ENCODE assay signal across 8 cellular contexts in genomic region chr1:230868736-230869385, GRCh38. TPM values are rescaled to one million over a fixed set of nuclear protein-coding genes. Genes with fewer than 3 reads are reported as not detected.
DNase-seq lines count a peak whose midpoint lies in the region; ATAC-seq and TF ChIP-seq lines count a peak whose summit lies in the region.

No MANE protein-coding gene starts in this region.

- intact Hi-C loops in lower lobe of right lung (cut with DNase I): no loop called here

- H3K27ac ChIP-seq in RWPE1 (peak overlapping the region; percentile 26; the same call in 1 of the 2 replicates), coronary artery (peak overlapping the region; percentile 92 to 96), lower lobe of right lung (peak overlapping the region; percentile 87), thymus (ENCODE audit: low read depth) (peak overlapping the region; percentile 18)

- H3K4me3 ChIP-seq in coronary artery: peak overlapping the region; percentile 92
- peak overlapping the region; percentile 85 for H3K4me3 ChIP-seq in lower lobe of right lung
- peak overlapping the region; percentile 87 for H3K4me3 ChIP-seq in thymus (ENCODE audit: low read length)

- POLR2A ChIA-PET in RWPE1 (lab: Yijun Ruan, JAX; ENCODE audit: low non-redundant PET): interaction anchor here (0.6 kb wide), 1 partner anchor 341 kb away, joined by 5 read pairs; no protein-coding TSS in a partner anchor

- CTCF ChIA-PET in RWPE1 (lab: Yijun Ruan, JAX): no interaction called here

- H3K27me3 ChIP-seq in lower lobe of right lung (ENCODE audit: low read depth) (no peaks in the 10 kb centered on the region), thymus (ENCODE audit: control insufficient read depth, insufficient read depth) (peaks cover 17% of the 10 kb centered on the region)

- WGBS in thymus: 9% methylated on average over 40 of the region's 40 CpGs

- peak; percentile 51 for DNase-seq in DMS153 (lab: John Stamatoyannopoulos, UW)
- DNase-seq in RWPE1 (ENCODE audit: low spot score): no peak
- no peak for DNase-seq in coronary artery (ENCODE audit: low spot score)
- DNase-seq in lower lobe of right lung: peak; percentile 81
- no peak for DNase-seq in activated CD8-positive, alpha-beta memory T cell treated with anti-CD3 and anti-CD28 coated beads for 24 hours

- H3K4me1 ChIP-seq in lower lobe of right lung (peaks cover 38% of the 10 kb centered on the region), thymus (ENCODE audit: control insufficient read depth, insufficient read depth, low read length) (peaks cover 12% of the 10 kb centered on the region)

- H3K36me3 ChIP-seq in lower lobe of right lung: no peaks in the 10 kb centered on the region
- no peaks in the 10 kb centered on the region for H3K36me3 ChIP-seq in thymus (ENCODE audit: control insufficient read depth, insufficient read depth)

- ATAC-seq in GM19438 (IDR thresholded peaks at IDR 0.05; ENCODE audit: low read depth, unreplicated experiment) (peak; percentile 30), HG03457 (IDR thresholded peaks at IDR 0.05; ENCODE audit: unreplicated experiment) (peak; percentile 49), lower lobe of right lung (peak; percentile 84 to 88)

- no peak for TF ChIP-seq CTCF in RWPE1 (conservative IDR thresholded peaks at IDR 0.05; ENCODE audit: low read depth)
- no peak for TF ChIP-seq CTCF in coronary artery (IDR thresholded peaks at IDR 0.05)
- TF ChIP-seq CTCF in lower lobe of right lung (IDR thresholded peaks at IDR 0.05): no peak

- H3K9me3 ChIP-seq in lower lobe of right lung (no peaks in the 10 kb centered on the region), thymus (ENCODE audit: control insufficient read depth) (no peaks in the 10 kb centered on the region)

RNA-seq across cellular contexts. Expression of gene C1orf198, which starts 0.5 kb away (rescaled TPM):
- 101 TPM for total RNA-seq in lower lobe of right lung
- polyA plus RNA-seq in thymus: 14.2 TPM

Comparison
In these comparisons a context has a peak if more than half of its experiments do, and no peak if none do; other contexts are left out.
1. DNase-seq: peak in DMS153 (single experiment) and lower lobe of right lung (single experiment); none in RWPE1 (single experiment), coronary artery (single experiment) and activated CD8-positive, alpha-beta memory T cell treated with anti-CD3 and anti-CD28 coated beads for 24 hours (single experiment).
2. ATAC-seq: peak in every context shown above with its lines; median percentile 86 in lower lobe of right lung; 49 in HG03457; 30 in GM19438.
3. H3K27ac ChIP-seq: peak in every context shown above with its lines; median percentile 94 in coronary artery; 87 in lower lobe of right lung; 26 in RWPE1; 18 in thymus.
4. Peak in every context shown above with its lines, with median percentiles within 50 percentile points of each other: H3K4me3 ChIP-seq.